In the genomic region with DNA sequence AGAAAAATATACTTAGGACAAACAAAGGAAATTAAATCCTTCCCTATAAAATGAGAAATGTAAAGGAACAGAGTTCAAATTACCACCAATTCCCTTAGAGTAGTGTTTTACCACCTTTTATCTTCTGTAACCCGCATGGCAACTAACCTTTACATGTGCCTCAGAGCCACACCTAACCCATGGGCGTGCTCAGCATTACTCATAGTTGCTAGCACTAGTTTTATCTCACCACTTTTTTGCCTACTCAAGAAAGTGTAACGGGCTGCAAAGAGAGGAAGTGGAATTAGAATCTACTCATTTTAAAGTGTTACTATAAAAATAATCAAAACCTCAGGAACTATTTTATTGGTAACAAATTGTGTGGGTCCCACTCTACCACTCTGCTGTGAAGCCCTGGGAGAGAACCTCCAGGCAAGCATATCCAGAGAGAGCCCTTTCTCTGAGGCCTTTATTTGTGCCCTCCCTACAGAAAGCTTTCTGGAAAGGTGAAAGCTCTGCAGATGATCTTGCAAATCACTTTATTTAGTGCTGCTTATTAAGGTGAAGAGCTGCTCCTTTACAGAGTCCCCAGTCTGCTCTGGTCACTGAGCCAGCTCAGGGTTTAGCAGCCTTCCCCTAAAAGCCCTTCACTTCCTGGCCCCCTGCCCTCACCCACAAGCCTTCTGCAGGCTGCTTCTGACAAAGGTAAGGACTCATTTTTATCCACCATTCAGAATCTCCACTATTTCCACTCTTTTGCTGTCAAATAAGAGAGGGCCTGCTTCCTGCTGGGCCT, we compare ENCODE assay signal across 8 cellular contexts.
DNase-seq lines count a peak whose midpoint lies in the region; ATAC-seq and TF ChIP-seq lines count a peak whose summit lies in the region.

No MANE protein-coding gene starts in this region.

- H3K36me3 Mint-ChIP-seq in central memory CD8-positive, alpha-beta T cell (ENCODE audit: insufficient read depth): peaks cover 5% of the 10 kb centered on the region
- no peaks in the 10 kb centered on the region for H3K36me3 Mint-ChIP-seq in Caco-2 (ENCODE audit: insufficient read depth, unreplicated experiment)

- no peaks in the 10 kb centered on the region; the same call in none of the 2 replicates for H3K27me3 ChIP-seq in Caco-2 (replicated peaks; ENCODE audit: control insufficient read depth, insufficient read depth, low read length)

- TF ChIP-seq CTCF in Caco-2 (IDR thresholded peaks at IDR 0.05; ENCODE audit: insufficient read depth in 1 of 2, low read depth in 1 of 2, low read length in 1 of 2, severe bottlenecking in 1 of 2, unreplicated experiment in 1 of 2): no peak

- POLR2A ChIA-PET in Caco-2 (lab: Charles Lee): no interaction called here

- ATAC-seq in GM18517 (IDR thresholded peaks at IDR 0.05; ENCODE audit: unreplicated experiment) (peak; percentile 74), HG02870 (IDR thresholded peaks at IDR 0.05; ENCODE audit: unreplicated experiment) (peak; percentile 83)
- ATAC-seq in central memory CD8-positive, alpha-beta T cell (replicated peaks; ENCODE audit: extremely low read depth, poor library complexity, severe bottlenecking): peak; percentile 85

- no peaks in the 10 kb centered on the region for H3K9me3 ChIP-seq in Caco-2

- peak; percentile 27 for DNase-seq in T-helper 22 cell (ENCODE audit: low read depth)
- DNase-seq in central memory CD8-positive, alpha-beta T cell (ENCODE audit: low spot score in 2 of 2): peak in 1 of 2 donors; percentile 33
- peak; percentile 34 for DNase-seq in stimulated activated CD8-positive, alpha-beta memory T cell treated with anti-CD3 and anti-CD28 coated beads, Interleukin-12 subunit alpha, Interleukin-12 subunit beta, amount 100 ng/mL, for 1 hour (ENCODE audit: low read depth)
- no peak for DNase-seq in Caco-2
- DNase-seq in midbrain (lab: John Stamatoyannopoulos, UW): no peak
- DNase-seq in NCI-H526 treated with DMSO at 0.1 percent for 48 hours (lab: John Stamatoyannopoulos, UW): no peak

- peak overlapping the region; percentile 79 for H3K27ac Mint-ChIP-seq in central memory CD8-positive, alpha-beta T cell (ENCODE audit: low read depth)
- no peak overlapping the region for H3K27ac Mint-ChIP-seq in Caco-2 (ENCODE audit: unreplicated experiment)

- intact Hi-C loops in Caco-2 (cut with micrococcal nuclease; ENCODE audit: unreplicated experiment): no loop called here

- H3K9me3 Mint-ChIP-seq in central memory CD8-positive, alpha-beta T cell: peaks cover 6% of the 10 kb centered on the region
- no peaks in the 10 kb centered on the region for H3K9me3 Mint-ChIP-seq in Caco-2 (ENCODE audit: unreplicated experiment)

- no peaks in the 10 kb centered on the region for H3K36me3 ChIP-seq in Caco-2 (ENCODE audit: control insufficient read depth, insufficient read depth, low read length)

- BruUV-seq in Caco-2 (replicated peaks; lab: Mats Ljungman, UMichigan): no TSS peak

- no peaks in the 10 kb centered on the region for H3K27me3 Mint-ChIP-seq in central memory CD8-positive, alpha-beta T cell
- no peaks in the 10 kb centered on the region for H3K27me3 Mint-ChIP-seq in Caco-2 (ENCODE audit: insufficient read depth, unreplicated experiment)

- H3K4me1 ChIP-seq in Caco-2: no peaks in the 10 kb centered on the region

- CTCF ChIA-PET in Caco-2 (lab: Charles Lee): no interaction called here

- no peak overlapping the region for H3K4me3 ChIP-seq in Caco-2 (ENCODE audit: low read depth, low read length)

- peak overlapping the region; percentile 47 for H3K4me3 Mint-ChIP-seq in central memory CD8-positive, alpha-beta T cell
- no peak overlapping the region for H3K4me3 Mint-ChIP-seq in Caco-2 (ENCODE audit: unreplicated experiment)

- H3K4me1 Mint-ChIP-seq in central memory CD8-positive, alpha-beta T cell: peaks cover 88% of the 10 kb centered on the region
- H3K4me1 Mint-ChIP-seq in Caco-2 (ENCODE audit: low read depth, unreplicated experiment): no peaks in the 10 kb centered on the region

Comparison
In these comparisons a context has a peak if more than half of its experiments do, and no peak if none do; other contexts are left out.
1. DNase-seq: peak in T-helper 22 cell (single experiment) and stimulated activated CD8-positive, alpha-beta memory T cell treated with anti-CD3 and anti-CD28 coated beads, Interleukin-12 subunit alpha, Interleukin-12 subunit beta, amount 100 ng/mL, for 1 hour (single experiment); none in Caco-2 (0 of 2), midbrain (single experiment) and NCI-H526 treated with DMSO at 0.1 percent for 48 hours (single experiment).
2. Peak in every context shown above with its lines, with median percentiles within 50 percentile points of each other: ATAC-seq.